Comparison of ENCODE assay signal across 8 cellular contexts in the genomic region with DNA sequence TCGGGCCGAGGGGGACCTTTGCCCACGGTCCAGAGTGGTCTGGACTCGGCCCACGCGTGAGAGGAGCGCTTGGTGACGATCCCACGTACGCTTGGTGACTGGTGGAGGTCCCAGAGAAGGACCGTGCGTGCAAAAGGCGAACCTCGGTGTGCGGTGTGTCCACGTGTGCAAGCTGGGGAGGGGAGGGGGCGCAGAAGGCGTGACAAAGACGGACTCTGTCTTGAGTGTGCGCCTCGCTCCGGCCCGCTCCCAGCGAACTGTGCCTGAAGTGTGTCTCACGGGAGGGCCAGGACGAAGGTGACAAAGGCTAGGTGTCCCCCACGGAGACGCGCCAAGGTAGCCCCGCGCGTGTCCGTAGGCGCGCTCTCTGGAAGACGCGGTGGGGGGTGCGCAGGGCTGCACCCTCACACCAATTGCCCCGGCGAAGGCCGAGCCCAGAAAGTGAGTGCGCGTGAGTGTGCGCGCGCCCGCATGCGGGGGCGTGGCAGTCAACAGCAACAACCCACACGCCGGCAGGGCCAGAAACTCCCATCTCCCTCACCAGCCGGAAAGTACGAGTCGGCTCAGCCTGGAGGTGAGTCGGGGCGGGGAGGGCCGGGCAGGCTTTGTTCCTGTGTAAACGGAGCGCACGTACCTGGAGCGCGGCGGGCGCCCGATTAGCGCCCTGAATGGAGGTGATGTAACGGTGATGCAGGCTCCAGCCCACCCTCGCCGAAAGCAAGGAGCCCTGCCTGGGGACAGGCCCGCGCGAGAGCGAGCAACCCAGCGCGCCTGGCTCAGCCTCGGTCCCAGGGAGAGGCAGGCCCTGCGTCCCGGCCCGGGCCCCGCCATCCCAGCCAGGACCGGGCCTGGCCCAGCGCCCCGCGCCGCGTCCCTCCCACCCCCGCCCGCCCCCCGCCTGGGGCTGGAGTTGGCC. TPM values are rescaled to one million over a fixed set of nuclear protein-coding genes. Genes with fewer than 3 reads are reported as not detected.
DNase-seq lines count a peak whose midpoint lies in the region; ATAC-seq and TF ChIP-seq lines count a peak whose summit lies in the region.

A gene with protein sequence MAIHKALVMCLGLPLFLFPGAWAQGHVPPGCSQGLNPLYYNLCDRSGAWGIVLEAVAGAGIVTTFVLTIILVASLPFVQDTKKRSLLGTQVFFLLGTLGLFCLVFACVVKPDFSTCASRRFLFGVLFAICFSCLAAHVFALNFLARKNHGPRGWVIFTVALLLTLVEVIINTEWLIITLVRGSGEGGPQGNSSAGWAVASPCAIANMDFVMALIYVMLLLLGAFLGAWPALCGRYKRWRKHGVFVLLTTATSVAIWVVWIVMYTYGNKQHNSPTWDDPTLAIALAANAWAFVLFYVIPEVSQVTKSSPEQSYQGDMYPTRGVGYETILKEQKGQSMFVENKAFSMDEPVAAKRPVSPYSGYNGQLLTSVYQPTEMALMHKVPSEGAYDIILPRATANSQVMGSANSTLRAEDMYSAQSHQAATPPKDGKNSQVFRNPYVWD (plus strand): TSS at position 521 of the 916 bp plus-strand sequence. CDS start 7,689 bp downstream, outside the sequence.

- H3K9me3 Mint-ChIP-seq in brain = peaks cover 0 to 5% (median 0%) of the 10 kb centered on the region in 5 experiments

- TF ChIP-seq CTCF in brain (conservative IDR thresholded peaks at IDR 0.05) = no peak

- H3K9ac ChIP-seq in HUES6 (ENCODE audit: low read length) = peak within 1 kb of the TSS; percentile 83

- H3K27ac ChIP-seq in HUES6 (ENCODE audit: low read depth, low read length) (peak within 1 kb of the TSS; percentile 69; the same call in 1 of the 2 replicates), SJSA1 (peak within 1 kb of the TSS; percentile 86)

- peak within 1 kb of the TSS; percentile 84 to 95 (median 90) for H3K4me3 Mint-ChIP-seq in brain

- DNase-seq in COR-L47 (lab: John Stamatoyannopoulos, UW) = peak; percentile 77
- peak; percentile 67 to 72 for DNase-seq in SJSA1 (ENCODE audit: low read depth in 1 of 2, low spot score in 2 of 2)
- peak; percentile 21 for DNase-seq in iris pigment epithelial cell (ENCODE audit: low read depth)
- DNase-seq in stimulated activated CD4-positive, alpha-beta T cell treated with anti-CD3 and anti-CD28 coated beads, Interleukin-12 subunit alpha, Interleukin-12 subunit beta, amount 100 ng/mL, for 4 hours = peak; percentile 47

- H3K4me1 ChIP-seq in HUES6 (ENCODE audit: control insufficient read depth, insufficient read depth, low read length) (peaks cover 42% of the 10 kb centered on the region), SJSA1 (replicated peaks) (peaks cover 40% of the 10 kb centered on the region)

- H3K36me3 Mint-ChIP-seq in brain = no peaks in the 10 kb centered on the region

- peaks cover 54% of the 10 kb centered on the region for H3K4me1 Mint-ChIP-seq in brain

- H3K9me3 ChIP-seq in HUES6 (ENCODE audit: control insufficient read depth, insufficient read depth, low read depth, low read length) = no peaks in the 10 kb centered on the region
- H3K9me3 ChIP-seq in SJSA1 (replicated peaks) = no peaks in the 10 kb centered on the region; the same call in 1 of the 2 replicates

- H3K36me3 ChIP-seq in HUES6 (ENCODE audit: control insufficient read depth, insufficient read depth, low read length) = no peaks in the 10 kb centered on the region
- no peaks in the 10 kb centered on the region for H3K36me3 ChIP-seq in SJSA1

- peaks cover 85% of the 10 kb centered on the region for H3K27me3 Mint-ChIP-seq in brain

- H3K27me3 ChIP-seq in HUES6 (ENCODE audit: control insufficient read depth, insufficient read depth, low read length) (peaks cover 37% of the 10 kb centered on the region), SJSA1 (replicated peaks) (peaks cover 15% of the 10 kb centered on the region)

- peak within 1 kb of the TSS; percentile 53 to 97 (median 94) for H3K27ac Mint-ChIP-seq in brain

- H3K4me3 ChIP-seq in HUES6 (ENCODE audit: low read depth, low read length) (peak within 1 kb of the TSS; percentile 85), SJSA1 (peak within 1 kb of the TSS; percentile 50)

- ATAC-seq in HG03135 (IDR thresholded peaks at IDR 0.05; ENCODE audit: unreplicated experiment) (no peak), GM18873 (IDR thresholded peaks at IDR 0.05; ENCODE audit: low FRiP score, unreplicated experiment) (no peak)

RNA-seq across cellular contexts. Expression of the gene that starts here (rescaled TPM):
- 46.5 and 48.4 TPM in 2 replicates for total RNA-seq in SJSA1 (2014; rRNA removed; shearing (Covaris generic))
- 63.8 TPM for polyA plus RNA-seq in brain (ENCODE audit: insufficient read depth, low read depth, low replicate concordance)

Comparison
In these comparisons a context has a peak if more than half of its experiments do, and no peak if none do; other contexts are left out.
1. DNase-seq: peak in every context shown above with its lines; median percentile 77 in COR-L47; 70 in SJSA1; 47 in stimulated activated CD4-positive, alpha-beta T cell treated with anti-CD3 and anti-CD28 coated beads, Interleukin-12 subunit alpha, Interleukin-12 subunit beta, amount 100 ng/mL, for 4 hours; 21 in iris pigment epithelial cell.